Comparison of ENCODE assay signal across 14 cellular contexts in genomic region chr18:58896734-58897508, GRCh38. TPM values are rescaled to one million over a fixed set of nuclear protein-coding genes. Genes with fewer than 3 reads are reported as not detected.
DNase-seq lines count a peak whose midpoint lies in the region; ATAC-seq, FAIRE-seq and TF ChIP-seq lines count a peak whose summit lies in the region.
"Had no signal": no experiment of that assay in that cellular context is flagged by ENCODE, and none has a peak within 500 bp of the region (broad histone marks: within the 10 kb centered on the region; RNA-seq: fewer than 3 reads in every experiment).

No MANE protein-coding gene starts in this region.

- intact Hi-C loops in body of pancreas (cut with DNase I): no loop called here

- H3K27ac Mint-ChIP-seq in progenitor cell of endocrine pancreas: peak overlapping the region; percentile 69
- H3K27ac Mint-ChIP-seq: activated CD8-positive, alpha-beta memory T cell treated with anti-CD3 and anti-CD28 coated beads, Interleukin-2, amount 10 ng/mL, durations not matched to agents 7 days and 5 days; T-helper 2 cell treated with Interferon-gamma antibody and Interleukin-4, amounts not matched to agents 5 μg/mL and 100 μg/mL, for 36 hours had no signal

- peaks cover 21% of the 10 kb centered on the region for H3K36me3 Mint-ChIP-seq in progenitor cell of endocrine pancreas (ENCODE audit: insufficient read depth)
- H3K36me3 Mint-ChIP-seq: activated CD8-positive, alpha-beta memory T cell treated with anti-CD3 and anti-CD28 coated beads, Interleukin-2, amount 10 ng/mL, durations not matched to agents 7 days and 5 days had no signal

- 66 to 79% methylated on average over 8 of the region's 8 CpGs for WGBS in body of pancreas, 2 donors

- no peaks in the 10 kb centered on the region for H3K4me1 ChIP-seq in body of pancreas

- H3K9me3 ChIP-seq in WERI-Rb-1 (ENCODE audit: severe bottlenecking) (no peaks in the 10 kb centered on the region), body of pancreas (no peaks in the 10 kb centered on the region)
- H3K9me3 ChIP-seq: upper lobe of right lung had no signal

- TF ChIP-seq CTCF in WERI-Rb-1 (IDR thresholded peaks at IDR 0.05; ENCODE audit: low read depth, low read length) (no peak), progenitor cell of endocrine pancreas (IDR thresholded peaks at IDR 0.05; ENCODE audit: unreplicated experiment) (no peak), coronary artery (IDR thresholded peaks at IDR 0.05) (no peak), body of pancreas (IDR thresholded peaks at IDR 0.05) (no peak)

- DNase-seq in GM12892 (ENCODE audit: insufficient read length): no peak
- peak; percentile 86 for DNase-seq in WERI-Rb-1
- no peak for DNase-seq in progenitor cell of endocrine pancreas (ENCODE audit: low spot score, unreplicated experiment)
- DNase-seq in DMS53 treated with DMSO at 0.1 percent for 48 hours (lab: John Stamatoyannopoulos, UW; ENCODE audit: unreplicated experiment): no peak
- no peak for DNase-seq in coronary artery (ENCODE audit: low spot score)
- no peak for DNase-seq in body of pancreas
- DNase-seq: activated CD8-positive, alpha-beta memory T cell treated with anti-CD3 and anti-CD28 coated beads, Interleukin-2, amount 10 ng/mL, durations not matched to agents 7 days and 5 days; GOT3; NCI-H1048; retina; upper lobe of right lung had no signal

- H3K27ac ChIP-seq in WERI-Rb-1 (peak overlapping the region; percentile 64), coronary artery (no peak overlapping the region), body of pancreas (no peak overlapping the region)
- H3K27ac ChIP-seq: upper lobe of right lung had no signal

- peaks cover 28% of the 10 kb centered on the region for H3K4me1 Mint-ChIP-seq in progenitor cell of endocrine pancreas (ENCODE audit: low read depth)

- peak; percentile 14 for FAIRE-seq in GM12892 (lab: Jason Lieb, UNC)

- H3K4me3 ChIP-seq in WERI-Rb-1 (ENCODE audit: low read depth, low read length) (no peak overlapping the region), coronary artery (no peak overlapping the region), body of pancreas (no peak overlapping the region)
- H3K4me3 ChIP-seq: upper lobe of right lung had no signal

- ATAC-seq in HG03159 (IDR thresholded peaks at IDR 0.05; ENCODE audit: unreplicated experiment): peak; percentile 23
- ATAC-seq in GM21786 (IDR thresholded peaks at IDR 0.05; ENCODE audit: unreplicated experiment): no peak
- ATAC-seq in body of pancreas: no peak
- ATAC-seq: activated CD8-positive, alpha-beta memory T cell treated with anti-CD3 and anti-CD28 coated beads, Interleukin-2, amount 10 ng/mL, durations not matched to agents 7 days and 5 days; upper lobe of right lung had no signal

- TF ChIP-seq POLR2A in GM12892 (IDR thresholded peaks at IDR 0.05; ENCODE audit: low read depth, low read length): no peak
- TF ChIP-seq POLR2A in body of pancreas (IDR thresholded peaks at IDR 0.05): no peak

- H3K27me3 ChIP-seq in WERI-Rb-1 (ENCODE audit: insufficient read depth, low read depth, severe bottlenecking) (no peaks in the 10 kb centered on the region), body of pancreas (no peaks in the 10 kb centered on the region)
- H3K27me3 ChIP-seq: upper lobe of right lung had no signal

- H3K9me3 Mint-ChIP-seq in progenitor cell of endocrine pancreas (ENCODE audit: low read depth): no peaks in the 10 kb centered on the region
- H3K9me3 Mint-ChIP-seq: T-helper 2 cell treated with Interferon-gamma antibody and Interleukin-4, amounts not matched to agents 5 μg/mL and 100 μg/mL, for 36 hours had no signal

- H3K4me3 Mint-ChIP-seq in progenitor cell of endocrine pancreas (ENCODE audit: low read depth): no peak overlapping the region
- H3K4me3 Mint-ChIP-seq: activated CD8-positive, alpha-beta memory T cell treated with anti-CD3 and anti-CD28 coated beads, Interleukin-2, amount 10 ng/mL, durations not matched to agents 7 days and 5 days; T-helper 2 cell treated with Interferon-gamma antibody and Interleukin-4, amounts not matched to agents 5 μg/mL and 100 μg/mL, for 36 hours had no signal

- H3K27me3 Mint-ChIP-seq in progenitor cell of endocrine pancreas: no peaks in the 10 kb centered on the region

- H3K36me3 ChIP-seq in WERI-Rb-1 (peaks cover 55% of the 10 kb centered on the region), body of pancreas (replicated peaks in 1 of 2; ENCODE audit: insufficient read depth in 1 of 2, low read depth in 2 of 2) (no peaks in the 10 kb centered on the region)

RNA-seq across cellular contexts. Expression of gene ZNF532, which starts 32.2 kb away (rescaled TPM):
- 5.8 TPM for polyA plus RNA-seq in GM12892 (2012; ENCODE audit: missing spikeins)
- total RNA-seq in progenitor cell of endocrine pancreas: 184 and 190 TPM in 2 replicates
- 10 to 100 TPM; 12.2 to 52.1 TPM for total RNA-seq in body of pancreas
